8 cellular contexts compared by ENCODE assay signal in genomic region chr7:100081535-100082102, GRCh38. TPM values are rescaled to one million over a fixed set of nuclear protein-coding genes. Genes with fewer than 3 reads are reported as not detected.
DNase-seq lines count a peak whose midpoint lies in the region; ATAC-seq, FAIRE-seq and TF ChIP-seq lines count a peak whose summit lies in the region.

Gene ZNF3, minus strand, starts transcription at chr7:100081723. Its CDS starts 4,366 bp downstream, at chr7:100077357.

- no peaks in the 10 kb centered on the region for H3K9me3 ChIP-seq in pancreas
- H3K9me3 ChIP-seq in tibial artery: no peaks in the 10 kb centered on the region

- peaks cover 32% of the 10 kb centered on the region for H3K4me1 Mint-ChIP-seq in activated naive CD8-positive, alpha-beta T cell treated with anti-CD3 and anti-CD28 coated beads, Interleukin-2, amount 50 U/mL, for 24 hours

- H3K27me3 ChIP-seq in pancreas (no peaks in the 10 kb centered on the region), tibial artery (no peaks in the 10 kb centered on the region)

- no peak for FAIRE-seq in pancreas (lab: Jason Lieb, UNC)

- intact Hi-C loops in Right ventricle myocardium superior (cut with DNase I) (no loop called here), pancreas (cut with DNase I) (no loop called here), tibial artery (cut with DNase I; ENCODE audit: low total_unique reads) (loop anchor here (5.0 to 10.0 kb wide), 2 partner anchors 34 to 67 kb away; partner anchors contain the start of genes ZKSCAN1 and ZSCAN21)

- ATAC-seq in HG02798 (IDR thresholded peaks at IDR 0.05; ENCODE audit: poor library complexity, unreplicated experiment) (peak; percentile 89), Right ventricle myocardium superior (ENCODE audit: poor library complexity) (peak; percentile 94), pancreas (peak; percentile 92 to 97 (median 94))
- peak; percentile 91 for ATAC-seq in activated naive CD8-positive, alpha-beta T cell treated with anti-CD3 and anti-CD28 coated beads, Interleukin-2, amount 50 U/mL, for 24 hours

- H3K36me3 ChIP-seq in pancreas: peaks cover 0 to 7% (median 7%) of the 10 kb centered on the region in 3 donors
- peaks cover 7 to 28% (median 16%) of the 10 kb centered on the region in 3 donors for H3K36me3 ChIP-seq in tibial artery

- H3K4me1 ChIP-seq in pancreas: peaks cover 0 to 16% (median 15%) of the 10 kb centered on the region in 3 donors
- peaks cover 5 to 40% (median 25%) of the 10 kb centered on the region in 4 donors for H3K4me1 ChIP-seq in tibial artery

- TF ChIP-seq CTCF in GM12875 (IDR thresholded peaks at IDR 0.05; ENCODE audit: borderline replicate concordance, insufficient read depth, low read depth, low read length): peak; percentile 96
- peak; percentile 86 to 97 (median 94) for TF ChIP-seq CTCF in pancreas (IDR thresholded peaks at IDR 0.05)
- TF ChIP-seq CTCF in tibial artery (IDR thresholded peaks at IDR 0.05): peak; percentile 91 to 93

- no peaks in the 10 kb centered on the region for H3K9me3 Mint-ChIP-seq in activated naive CD8-positive, alpha-beta T cell treated with anti-CD3 and anti-CD28 coated beads, Interleukin-2, amount 50 U/mL, for 24 hours

- peak within 1 kb of the TSS; percentile 91 for H3K27ac Mint-ChIP-seq in activated naive CD8-positive, alpha-beta T cell treated with anti-CD3 and anti-CD28 coated beads, Interleukin-2, amount 50 U/mL, for 24 hours

- peaks cover 14% of the 10 kb centered on the region for H3K36me3 Mint-ChIP-seq in activated naive CD8-positive, alpha-beta T cell treated with anti-CD3 and anti-CD28 coated beads, Interleukin-2, amount 50 U/mL, for 24 hours (ENCODE audit: low read depth)

- no peaks in the 10 kb centered on the region for H3K27me3 Mint-ChIP-seq in activated naive CD8-positive, alpha-beta T cell treated with anti-CD3 and anti-CD28 coated beads, Interleukin-2, amount 50 U/mL, for 24 hours

- H3K4me3 ChIP-seq in GM12875 (ENCODE audit: low read depth, low read length): peak within 1 kb of the TSS; percentile 88
- peak within 1 kb of the TSS; percentile 74 to 95 (median 86) for H3K4me3 ChIP-seq in pancreas
- peak within 1 kb of the TSS; percentile 95 to 98 for H3K4me3 ChIP-seq in tibial artery

- WGBS in pancreas, 2 donors: 0 to 1% methylated on average over 50 to 55 of the region's 55 CpGs

- H3K4me3 Mint-ChIP-seq in activated naive CD8-positive, alpha-beta T cell treated with anti-CD3 and anti-CD28 coated beads, Interleukin-2, amount 50 U/mL, for 24 hours: peak within 1 kb of the TSS; percentile 88

- DNase-seq in NCI-H1417 treated with DMSO at 0.1 percent for 48 hours (lab: John Stamatoyannopoulos, UW) (peak; percentile 89), SW480 (ENCODE audit: low spot score) (peak; percentile 100), Right ventricle myocardium superior (peak; percentile 99), pancreas (peak; percentile 97 to 99 (median 98)), tibial artery (peak; percentile 98 to 99)
- DNase-seq in activated naive CD8-positive, alpha-beta T cell treated with anti-CD3 and anti-CD28 coated beads, Interleukin-2, amount 50 U/mL, for 24 hours: peak; percentile 99

- H3K27ac ChIP-seq in pancreas: peak within 1 kb of the TSS; percentile 55 to 90 (median 84)
- peak within 1 kb of the TSS; percentile 82 to 88 for H3K27ac ChIP-seq in tibial artery

RNA-seq across cellular contexts. Expression of gene ZNF3, which starts in this region (rescaled TPM):
- total RNA-seq in Right ventricle myocardium superior: 12.0 TPM
- total RNA-seq in pancreas: 10 to 100 TPM in 5 of 6 donors, 1 to 10 TPM in 1; 9.6 to 21.2 (median 13.2) TPM
- polyA plus RNA-seq in pancreas: 10 to 100 TPM; 15.8 to 21.1 TPM

Comparison
In these comparisons a context has a peak if more than half of its experiments do, and no peak if none do; other contexts are left out.
1. Peak in every context shown above with its lines: DNase-seq, ATAC-seq, H3K4me3 ChIP-seq and H3K27ac ChIP-seq.